Comparison of ENCODE assay signal across 2 cellular contexts in genomic region chr15:58506064-58506490, GRCh38.
TF ChIP-seq lines count a peak whose summit lies in the region.

No MANE protein-coding gene starts in this region.

TF ChIP-seq in IMR-90, 13 proteins besides CTCF, POLR2A, EP300 and RAD21:
- no peak for TF ChIP-seq CEBPB (IDR thresholded peaks at IDR 0.05; ENCODE audit: low read depth, low read length)
- TF ChIP-seq CHD1 (IDR thresholded peaks at IDR 0.05; ENCODE audit: low read depth, low read length): no peak
- no peak for TF ChIP-seq NFE2L2 (IDR thresholded peaks at IDR 0.05; ENCODE audit: low read depth, low read length)
- no peak for TF ChIP-seq RCOR1 (IDR thresholded peaks at IDR 0.05; ENCODE audit: insufficient replicate concordance, low read length)
- TF ChIP-seq, protein P1, sequence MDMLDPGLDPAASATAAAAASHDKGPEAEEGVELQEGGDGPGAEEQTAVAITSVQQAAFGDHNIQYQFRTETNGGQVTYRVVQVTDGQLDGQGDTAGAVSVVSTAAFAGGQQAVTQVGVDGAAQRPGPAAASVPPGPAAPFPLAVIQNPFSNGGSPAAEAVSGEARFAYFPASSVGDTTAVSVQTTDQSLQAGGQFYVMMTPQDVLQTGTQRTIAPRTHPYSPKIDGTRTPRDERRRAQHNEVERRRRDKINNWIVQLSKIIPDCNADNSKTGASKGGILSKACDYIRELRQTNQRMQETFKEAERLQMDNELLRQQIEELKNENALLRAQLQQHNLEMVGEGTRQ (IDR thresholded peaks at IDR 0.05; ENCODE audit: low read depth, low read length): no peak
- no peak for TF ChIP-seq FOS (IDR thresholded peaks at IDR 0.05; ENCODE audit: low read depth, low read length)
- TF ChIP-seq, protein P2, sequence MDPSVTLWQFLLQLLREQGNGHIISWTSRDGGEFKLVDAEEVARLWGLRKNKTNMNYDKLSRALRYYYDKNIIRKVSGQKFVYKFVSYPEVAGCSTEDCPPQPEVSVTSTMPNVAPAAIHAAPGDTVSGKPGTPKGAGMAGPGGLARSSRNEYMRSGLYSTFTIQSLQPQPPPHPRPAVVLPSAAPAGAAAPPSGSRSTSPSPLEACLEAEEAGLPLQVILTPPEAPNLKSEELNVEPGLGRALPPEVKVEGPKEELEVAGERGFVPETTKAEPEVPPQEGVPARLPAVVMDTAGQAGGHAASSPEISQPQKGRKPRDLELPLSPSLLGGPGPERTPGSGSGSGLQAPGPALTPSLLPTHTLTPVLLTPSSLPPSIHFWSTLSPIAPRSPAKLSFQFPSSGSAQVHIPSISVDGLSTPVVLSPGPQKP (IDR thresholded peaks at IDR 0.05; ENCODE audit: borderline replicate concordance, low read depth, low read length): no peak
- TF ChIP-seq BHLHE40 (IDR thresholded peaks at IDR 0.05; ENCODE audit: low read depth, low read length): no peak
- no peak for TF ChIP-seq MAZ (IDR thresholded peaks at IDR 0.05; ENCODE audit: borderline replicate concordance, low read depth, low read length)
- TF ChIP-seq RFX5 (IDR thresholded peaks at IDR 0.05; ENCODE audit: low read depth, low read length): no peak
- TF ChIP-seq MAFK (IDR thresholded peaks at IDR 0.05; ENCODE audit: low read depth, low read length): no peak
- no peak for TF ChIP-seq SMC3 (IDR thresholded peaks at IDR 0.05; ENCODE audit: low read depth, low read length)

TF ChIP-seq in HEK293T, 16 proteins besides CTCF, POLR2A, EP300 and RAD21:
- TF ChIP-seq FOXA1 (IDR thresholded peaks at IDR 0.05): no peak
- no peak for TF ChIP-seq ZNF384 (IDR thresholded peaks at IDR 0.05)
- TF ChIP-seq FOXK2 (IDR thresholded peaks at IDR 0.05): no peak
- no peak for TF ChIP-seq CTBP1 (IDR thresholded peaks at IDR 0.05; ENCODE audit: borderline replicate concordance)
- no peak for TF ChIP-seq L3MBTL2 (conservative IDR thresholded peaks at IDR 0.05)
- TF ChIP-seq HDGF (IDR thresholded peaks at IDR 0.05; ENCODE audit: borderline replicate concordance): no peak
